ENCODE assay signal across 29 cellular contexts in genomic region chr5:16147179-16147900, GRCh38. TPM values are rescaled to one million over a fixed set of nuclear protein-coding genes. Genes with fewer than 3 reads are reported as not detected.
"Had no signal": no experiment of that assay in that cellular context is flagged by ENCODE, and none has a peak within 500 bp of the region (broad histone marks: within the 10 kb centered on the region; RNA-seq: fewer than 3 reads in every experiment).

No MANE protein-coding gene starts in this region.

- H3K9me3 ChIP-seq: gastrocnemius medialis, ovary, right lobe of liver, transverse colon had no signal

- H3K27ac ChIP-seq: coronary artery, gastrocnemius medialis, left lung, neural progenitor cell, ovary, right lobe of liver, skin epidermis, stomach, thoracic aorta, transverse colon had no signal

- H3K4me1 ChIP-seq: gastrocnemius medialis, left lung, neural progenitor cell, right lobe of liver, stomach, transverse colon had no signal

- H3K9ac ChIP-seq: neural progenitor cell had no signal

- ATAC-seq: gastrocnemius medialis; left lung; natural killer cell treated with Interleukin-12 subunit alpha and Interleukin-12 subunit beta and Interleukin-15 and Interleukin-18, amount 100 ng/mL, for 72 hours; right lobe of liver had no signal

- H3K36me3 ChIP-seq: gastrocnemius medialis, left lung, neural progenitor cell, ovary, right lobe of liver, stomach, thoracic aorta, transverse colon had no signal

- H2AFZ ChIP-seq: neural progenitor cell had no signal

- H3K4me3 ChIP-seq: coronary artery, gastrocnemius medialis, left lung, lung, neural progenitor cell, ovary, right lobe of liver, skin epidermis, stomach, thoracic aorta, transverse colon had no signal

- H3K27me3 ChIP-seq: gastrocnemius medialis, left lung, neural progenitor cell, ovary, right lobe of liver, stomach, transverse colon had no signal

- DNase-seq: effector CD4-positive, alpha-beta T cell; endodermal cell; erythroblast; gastrocnemius medialis; immature natural killer cell; left lung; mesenchymal stem cell; midbrain; nucleus accumbens; ovary; right lobe of liver; stimulated activated CD4-positive, alpha-beta T cell treated with anti-CD3 and anti-CD28 coated beads, Interleukin-2, amount 100 ng/mL, for 24 hours; stimulated activated CD4-positive, alpha-beta T cell treated with anti-CD3 and anti-CD28 coated beads, Interleukin-4, amount 100 ng/mL, for 4 hours; stimulated activated naive CD4-positive, alpha-beta T cell; stomach; substantia nigra; transverse colon had no signal

- H3K4me2 ChIP-seq: neural progenitor cell had no signal

RNA-seq across cellular contexts. Expression of gene MARCHF11, which starts 32.3 kb away (rescaled TPM):
- total RNA-seq: chondrocyte; dermis microvascular lymphatic vessel endothelial cell; endothelial cell of umbilical vein; gastrocnemius medialis; left lung; lung; natural killer cell treated with Interleukin-12 subunit alpha and Interleukin-12 subunit beta and Interleukin-15 and Interleukin-18, amount 100 ng/mL, for 72 hours; progenitor cell of endocrine pancreas; renal cortical epithelial cell; right lobe of liver; stomach; thoracic aorta; transverse colon; ureter had no signal
- polyA plus RNA-seq: endothelial cell of umbilical vein, immature natural killer cell, lung, stomach had no signal
